ENCODE assay signal across 13 cellular contexts in genomic region chr5:177598477-177598876, GRCh38. TPM values are rescaled to one million over a fixed set of nuclear protein-coding genes. Genes with fewer than 3 reads are reported as not detected.
A peak's percentile ranks its signal among the peaks of the same experiment; 100 is the strongest.
DNase-seq lines count a peak whose midpoint lies in the region; ATAC-seq lines count a peak whose summit lies in the region.
"Had no signal": no experiment of that assay in that cellular context is flagged by ENCODE, and none has a peak within 500 bp of the region (broad histone marks: within the 10 kb centered on the region; RNA-seq: fewer than 3 reads in every experiment).

No MANE protein-coding gene starts in this region.

- H3K4me1 Mint-ChIP-seq in activated naive CD4-positive, alpha-beta T cell treated with anti-CD3 and anti-CD28 coated beads for 36 hours (ENCODE audit: low read depth): peaks cover 43% of the 10 kb centered on the region
- peaks cover 20% of the 10 kb centered on the region for H3K4me1 Mint-ChIP-seq in T-helper 17 cell
- peaks cover 18 to 29% of the 10 kb centered on the region in 2 donors for H3K4me1 Mint-ChIP-seq in effector memory CD8-positive, alpha-beta T cell (ENCODE audit: low read depth in 2 of 2)
- peaks cover 47% of the 10 kb centered on the region for H3K4me1 Mint-ChIP-seq in stimulated activated effector memory CD8-positive, alpha-beta T cell treated with anti-CD3 and anti-CD28 coated beads, Interleukin-12 subunit alpha, Interleukin-12 subunit beta, amount 100 ng/mL, for 72 hours

- no peaks in the 10 kb centered on the region for H3K9me3 ChIP-seq in T-helper 17 cell (ENCODE audit: control insufficient read depth, low read length, poor library complexity, severe bottlenecking)
- H3K9me3 ChIP-seq: heart left ventricle, left lung had no signal

- intact Hi-C loops in activated naive CD4-positive, alpha-beta T cell treated with anti-CD3 and anti-CD28 coated beads for 36 hours (cut with micrococcal nuclease): loop anchor here (10.0 kb wide), 2 partner anchors 556 to 1026 kb away; partner anchors contain the start of genes CLK4 and NHP2
- intact Hi-C loops in posterior vena cava (cut with DNase I): no loop called here

- no peak for DNase-seq in activated naive CD4-positive, alpha-beta T cell treated with anti-CD3 and anti-CD28 coated beads for 36 hours
- no peak for DNase-seq in activated naive CD4-positive, alpha-beta T cell (lab: John Stamatoyannopoulos, UW)
- no peak for DNase-seq in T-helper 17 cell
- DNase-seq in effector memory CD8-positive, alpha-beta T cell: no peak
- no peak for DNase-seq in stimulated activated effector memory CD8-positive, alpha-beta T cell treated with anti-CD3 and anti-CD28 coated beads, Interleukin-12 subunit alpha, Interleukin-12 subunit beta, amount 100 ng/mL, for 72 hours (ENCODE audit: low spot score in 2 of 2)
- no peak for DNase-seq in posterior vena cava (ENCODE audit: low spot score)
- DNase-seq in NCI-H345 (lab: John Stamatoyannopoulos, UW): no peak
- no peak for DNase-seq in NCI-H345 treated with DMSO at 0.1 percent for 48 hours (lab: John Stamatoyannopoulos, UW; ENCODE audit: unreplicated experiment)
- DNase-seq: brain microvascular endothelial cell, heart left ventricle, KBM-7, left lung, occipital lobe had no signal

- no peaks in the 10 kb centered on the region for H3K27me3 Mint-ChIP-seq in activated naive CD4-positive, alpha-beta T cell treated with anti-CD3 and anti-CD28 coated beads for 36 hours (ENCODE audit: low read depth)
- H3K27me3 Mint-ChIP-seq in T-helper 17 cell: no peaks in the 10 kb centered on the region
- H3K27me3 Mint-ChIP-seq in effector memory CD8-positive, alpha-beta T cell: no peaks in the 10 kb centered on the region

- peaks cover 27% of the 10 kb centered on the region for H3K36me3 Mint-ChIP-seq in activated naive CD4-positive, alpha-beta T cell treated with anti-CD3 and anti-CD28 coated beads for 36 hours (ENCODE audit: low read depth)
- peaks cover 8% of the 10 kb centered on the region for H3K36me3 Mint-ChIP-seq in T-helper 17 cell (ENCODE audit: low read depth)
- H3K36me3 Mint-ChIP-seq in effector memory CD8-positive, alpha-beta T cell (ENCODE audit: insufficient read depth): peaks cover 29% of the 10 kb centered on the region
- H3K36me3 Mint-ChIP-seq in stimulated activated effector memory CD8-positive, alpha-beta T cell treated with anti-CD3 and anti-CD28 coated beads, Interleukin-12 subunit alpha, Interleukin-12 subunit beta, amount 100 ng/mL, for 72 hours: peaks cover 52% of the 10 kb centered on the region

- CTCF ChIA-PET in activated naive CD4-positive, alpha-beta T cell treated with anti-CD3 and anti-CD28 coated beads for 36 hours (lab: Charles Lee): interaction anchor here (0.7 to 1.1 kb wide), 2 partner anchors 9 to 97 kb away, joined by 3 read pairs; no protein-coding TSS in a partner anchor

- no peak for ATAC-seq in T-helper 17 cell
- ATAC-seq in effector memory CD8-positive, alpha-beta T cell (replicated peaks): no peak
- ATAC-seq in stimulated activated effector memory CD8-positive, alpha-beta T cell treated with anti-CD3 and anti-CD28 coated beads, Interleukin-12 subunit alpha, Interleukin-12 subunit beta, amount 100 ng/mL, for 72 hours: no peak
- ATAC-seq: heart left ventricle had no signal

- H3K4me3 Mint-ChIP-seq in activated naive CD4-positive, alpha-beta T cell treated with anti-CD3 and anti-CD28 coated beads for 36 hours: peak overlapping the region; percentile 98
- peak overlapping the region; percentile 100 for H3K4me3 Mint-ChIP-seq in T-helper 17 cell
- H3K4me3 Mint-ChIP-seq in effector memory CD8-positive, alpha-beta T cell: peak overlapping the region; percentile 45 to 92
- H3K4me3 Mint-ChIP-seq in stimulated activated effector memory CD8-positive, alpha-beta T cell treated with anti-CD3 and anti-CD28 coated beads, Interleukin-12 subunit alpha, Interleukin-12 subunit beta, amount 100 ng/mL, for 72 hours: peak overlapping the region; percentile 84

- no peaks in the 10 kb centered on the region for H3K9me3 Mint-ChIP-seq in activated naive CD4-positive, alpha-beta T cell treated with anti-CD3 and anti-CD28 coated beads for 36 hours
- no peaks in the 10 kb centered on the region for H3K9me3 Mint-ChIP-seq in effector memory CD8-positive, alpha-beta T cell
- no peaks in the 10 kb centered on the region for H3K9me3 Mint-ChIP-seq in stimulated activated effector memory CD8-positive, alpha-beta T cell treated with anti-CD3 and anti-CD28 coated beads, Interleukin-12 subunit alpha, Interleukin-12 subunit beta, amount 100 ng/mL, for 72 hours

- no peak overlapping the region for H3K27ac Mint-ChIP-seq in activated naive CD4-positive, alpha-beta T cell treated with anti-CD3 and anti-CD28 coated beads for 36 hours
- peak overlapping the region; percentile 34 for H3K27ac Mint-ChIP-seq in T-helper 17 cell
- H3K27ac Mint-ChIP-seq in effector memory CD8-positive, alpha-beta T cell: peak overlapping the region in 1 of 2 donors; percentile 93
- peak overlapping the region; percentile 90 for H3K27ac Mint-ChIP-seq in stimulated activated effector memory CD8-positive, alpha-beta T cell treated with anti-CD3 and anti-CD28 coated beads, Interleukin-12 subunit alpha, Interleukin-12 subunit beta, amount 100 ng/mL, for 72 hours

RNA-seq across cellular contexts. Expression of gene B4GALT7, which starts 1.5 kb away (rescaled TPM):
- 10 to 100 TPM in 1 of 2 experiments, 1 to 10 TPM in 1; 9.9 to 13.6 TPM for total RNA-seq in activated naive CD4-positive, alpha-beta T cell treated with anti-CD3 and anti-CD28 coated beads for 36 hours
- total RNA-seq in T-helper 17 cell (10 to 100 TPM; 24.7 to 27.3 TPM), posterior vena cava (10 to 100 TPM; 17.1 to 17.6 TPM)

RNA-seq across cellular contexts. Expression of gene TMED9, which starts 6.5 kb away (rescaled TPM):
- total RNA-seq in activated naive CD4-positive, alpha-beta T cell treated with anti-CD3 and anti-CD28 coated beads for 36 hours: 100 to 1,000 TPM; 110 TPM
- total RNA-seq in T-helper 17 cell (10 to 100 TPM; 63.3 to 69.6 TPM), posterior vena cava (100 to 1,000 TPM; 117 TPM)

RNA-seq across cellular contexts. Expression of gene FAM193B, which starts 44.1 kb away (rescaled TPM):
- total RNA-seq in activated naive CD4-positive, alpha-beta T cell treated with anti-CD3 and anti-CD28 coated beads for 36 hours: 10 to 100 TPM; 87.4 to 87.8 TPM
- total RNA-seq in T-helper 17 cell (100 to 1,000 TPM; 143 to 167 TPM), posterior vena cava (10 to 100 TPM; 33.6 to 36.5 TPM)
